ENCODE assay signal across 9 cellular contexts in genomic region chr10:113381906-113382562, GRCh38.
A peak's percentile ranks its signal among the peaks of the same experiment; 100 is the strongest.
DNase-seq lines count a peak whose midpoint lies in the region; FAIRE-seq and TF ChIP-seq lines count a peak whose summit lies in the region.
"Had no signal": no experiment of that assay in that cellular context is flagged by ENCODE, and none has a peak within 500 bp of the region (broad histone marks: within the 10 kb centered on the region; RNA-seq: fewer than 3 reads in every experiment).

No MANE protein-coding gene starts in this region.

- H3K18ac ChIP-seq in H9 (ENCODE audit: insufficient read length, low read depth, low read length), result no peak overlapping the region

- H3K4me2 ChIP-seq in H9 (ENCODE audit: insufficient read depth, insufficient read length, low read length), result no peak overlapping the region

- DNase-seq in GM19239 (ENCODE audit: insufficient read length, low spot score), result peak; percentile 27
- peak; percentile 86 to 90 for DNase-seq in Kasumi-1 (lab: John Stamatoyannopoulos, UW)
- peak; percentile 73 to 80 for DNase-seq in cardiac fibroblast (ENCODE audit: low read depth in 2 of 2)
- no peak for DNase-seq in nephron progenitor cell
- no peak for DNase-seq in SW 1271 (lab: John Stamatoyannopoulos, UW)
- no peak for DNase-seq in putamen (ENCODE audit: low spot score)
- no peak for DNase-seq in inferior parietal cortex (ENCODE audit: extremely low spot score)
- no peak for DNase-seq in H9

- no peaks in the 10 kb centered on the region for H3K4me1 ChIP-seq in H9 (ENCODE audit: insufficient read depth, low read length)

- H3K9ac ChIP-seq in H9 (ENCODE audit: extremely low read depth, insufficient read length, low read length), result no peak overlapping the region

- H3K4me3 ChIP-seq in cardiac fibroblast (replicated peaks in 1 of 2; ENCODE audit: low read depth in 2 of 2, low read length in 2 of 2), result peak overlapping the region; percentile 25 to 34

- H2BK15ac ChIP-seq in H9 (ENCODE audit: low read depth, low read length), result no peak overlapping the region

- H3K9me3 Mint-ChIP-seq in nephron progenitor cell (no peaks in the 10 kb centered on the region), H9 (no peaks in the 10 kb centered on the region)
- H3K9me3 Mint-ChIP-seq: neural crest cell had no signal

- H3K14ac ChIP-seq in H9 (ENCODE audit: insufficient read depth, low read length), result no peak overlapping the region

- H3K4me3 Mint-ChIP-seq in nephron progenitor cell, result no peak overlapping the region
- H3K4me3 Mint-ChIP-seq in H9, result no peak overlapping the region
- H3K4me3 Mint-ChIP-seq: neural crest cell had no signal

- WGBS in H9 (ENCODE audit: extremely low coverage, insufficient read length, low lambda C conversion rate), result no CpG with 5 or more reads among the region's 11 CpGs

- H2AFZ ChIP-seq in H9 (ENCODE audit: low read length), result no peak overlapping the region

- H3K4me1 Mint-ChIP-seq in nephron progenitor cell, result peaks cover 60% of the 10 kb centered on the region
- peaks cover 3 to 6% of the 10 kb centered on the region in 2 experiments for H3K4me1 Mint-ChIP-seq in H9

- no peak overlapping the region for H3K4ac ChIP-seq in H9 (ENCODE audit: low read depth, low read length)

- FAIRE-seq in GM19239 (lab: Jason Lieb, UNC), result peak; percentile 68

- H3K79me1 ChIP-seq in H9 (ENCODE audit: insufficient read depth, low read depth, low read length, poor library complexity, severe bottlenecking), result no peaks in the 10 kb centered on the region

- H3K27me3 Mint-ChIP-seq in nephron progenitor cell (ENCODE audit: low read depth, poor library complexity) (peaks cover 11% of the 10 kb centered on the region), H9 (ENCODE audit: low read depth) (peaks cover 32% of the 10 kb centered on the region)

- H3K36me3 Mint-ChIP-seq in nephron progenitor cell (ENCODE audit: low read depth), result no peaks in the 10 kb centered on the region
- no peaks in the 10 kb centered on the region for H3K36me3 Mint-ChIP-seq in H9 (ENCODE audit: insufficient read depth in 1 of 3, low read depth in 3 of 3)

- H3K9me3 ChIP-seq in H9 (ENCODE audit: control insufficient read depth, low read depth, low read length), result no peaks in the 10 kb centered on the region

- no peaks in the 10 kb centered on the region for H3K23me2 ChIP-seq in H9 (ENCODE audit: insufficient read length, low read depth, low read length, poor library complexity, severe bottlenecking)

- H3K27ac ChIP-seq in H9 (ENCODE audit: insufficient read length, low read depth, low read length), result no peak overlapping the region

- no peak overlapping the region for H2BK20ac ChIP-seq in H9 (ENCODE audit: low read depth, low read length, poor library complexity, severe bottlenecking)

- no peak overlapping the region for H3T11ph ChIP-seq in H9 (ENCODE audit: low read length)

- H4K5ac ChIP-seq in H9 (ENCODE audit: insufficient read length, low read depth, low read length), result no peak overlapping the region

- no peak overlapping the region for H2BK5ac ChIP-seq in H9 (ENCODE audit: insufficient read length, low read length)

- no peak overlapping the region for H2BK120ac ChIP-seq in H9 (ENCODE audit: low read depth, low read length, poor library complexity, severe bottlenecking)

- peak overlapping the region; percentile 32 for H3K27ac Mint-ChIP-seq in nephron progenitor cell
- no peak overlapping the region for H3K27ac Mint-ChIP-seq in H9

- H2AK5ac ChIP-seq in H9 (ENCODE audit: insufficient read length, low read length), result no peak overlapping the region

- H4K8ac ChIP-seq in H9 (replicated peaks; ENCODE audit: insufficient read length, low read depth, low read length), result no peak overlapping the region

- H3K27me3 ChIP-seq in H9 (ENCODE audit: insufficient read depth, low read length), result no peaks in the 10 kb centered on the region

- H3K56ac ChIP-seq in H9 (ENCODE audit: insufficient read length, low read depth, low read length), result no peak overlapping the region

- H4K20me1 ChIP-seq in H9 (ENCODE audit: control insufficient read depth, insufficient read depth, insufficient read length), result no peaks in the 10 kb centered on the region

- TF ChIP-seq CTCF in cardiac fibroblast (IDR thresholded peaks at IDR 0.05; ENCODE audit: low read depth, low read length), result no peak
- no peak for TF ChIP-seq CTCF in nephron progenitor cell (IDR thresholded peaks at IDR 0.05)
- no peak for TF ChIP-seq CTCF in H9 (conservative IDR thresholded peaks at IDR 0.05)

- H3K79me2 ChIP-seq in H9 (ENCODE audit: insufficient read depth, low read length), result no peaks in the 10 kb centered on the region

- H4K91ac ChIP-seq in H9 (ENCODE audit: insufficient read length, low read depth, low read length), result no peak overlapping the region

- H3K23ac ChIP-seq in H9 (ENCODE audit: insufficient read length, low read depth, low read length), result no peak overlapping the region

- no peak overlapping the region for H2BK12ac ChIP-seq in H9 (ENCODE audit: insufficient read length, low read depth, low read length)

Comparison
In these comparisons a context has a peak if more than half of its experiments do, and no peak if none do; other contexts are left out.
1. DNase-seq: peak in GM19239 (single experiment), Kasumi-1 (2 of 2) and cardiac fibroblast (2 of 2); none in nephron progenitor cell (single experiment), SW 1271 (0 of 2), putamen (single experiment), inferior parietal cortex (single experiment) and H9 (single experiment).